ENCODE assay signal across 20 cellular contexts in the genomic region with DNA sequence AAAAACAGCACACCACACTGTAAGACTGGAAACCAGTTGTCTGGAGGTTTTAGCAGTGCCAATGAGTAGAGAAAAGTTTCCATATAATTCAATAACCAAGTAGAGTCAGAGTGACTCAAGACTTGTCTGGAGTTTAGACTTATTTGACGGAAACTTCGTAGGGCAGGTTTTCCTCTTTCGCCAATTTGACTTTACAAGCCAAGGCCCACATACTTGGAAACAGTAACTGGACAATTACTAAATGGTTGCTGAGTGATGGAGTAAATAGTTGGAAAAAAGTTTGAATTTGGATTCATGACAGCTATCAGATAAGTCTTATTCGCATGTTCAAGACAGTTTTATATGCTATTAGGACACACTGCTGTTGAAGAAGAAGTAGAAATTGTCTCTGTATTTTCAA. TPM values are rescaled to one million over a fixed set of nuclear protein-coding genes. Genes with fewer than 3 reads are reported as not detected.
DNase-seq lines count a peak whose midpoint lies in the region; ATAC-seq and TF ChIP-seq lines count a peak whose summit lies in the region.
"Had no signal": no experiment of that assay in that cellular context is flagged by ENCODE, and none has a peak within 500 bp of the region (broad histone marks: within the 10 kb centered on the region; RNA-seq: fewer than 3 reads in every experiment).

No MANE protein-coding gene starts in this region.

- no peak overlapping the region for H3K23ac ChIP-seq in mesendoderm (ENCODE audit: low read length)

- H3K56ac ChIP-seq in mesendoderm (ENCODE audit: low read length) = no peak overlapping the region

- TF ChIP-seq CTCF in right atrium auricular region (IDR thresholded peaks at IDR 0.05) = no peak
- no peak for TF ChIP-seq CTCF in ascending aorta (IDR thresholded peaks at IDR 0.05)
- TF ChIP-seq CTCF in omental fat pad (IDR thresholded peaks at IDR 0.05) = no peak

- in situ Hi-C loops in ACHN (cut with HindIII; ENCODE audit: low pct_ligation_motif_present, low pct_unique_long_range_greater_than_20kb, low sequenced_read_pairs) = no loop called here

- ATAC-seq in left cardiac atrium (peak; percentile 69 to 70), omental fat pad (ENCODE audit: low FRiP score) (peak; percentile 45), GM19035 (IDR thresholded peaks at IDR 0.05; ENCODE audit: unreplicated experiment) (no peak)
- ATAC-seq: K562 had no signal

- H3K79me2 ChIP-seq in mesendoderm (ENCODE audit: control insufficient read depth, insufficient read depth, low read length) = no peaks in the 10 kb centered on the region

- H3K79me1 ChIP-seq in mesendoderm (ENCODE audit: low read length) = no peaks in the 10 kb centered on the region

- H3K9ac ChIP-seq in mesendoderm (ENCODE audit: low read length) = no peak overlapping the region

- DNase-seq in left cardiac atrium (no peak), right atrium auricular region (ENCODE audit: low spot score) (no peak), ascending aorta (ENCODE audit: low spot score in 2 of 2) (no peak), omental fat pad (ENCODE audit: low spot score) (no peak), mesendoderm (no peak), ACHN (no peak), Kasumi-1 (lab: John Stamatoyannopoulos, UW) (no peak)
- DNase-seq: 8988T; Caco-2; CD4-positive, alpha-beta T cell; MV-4-11; NCI-H1694 treated with DMSO at 0.1 percent for 48 hours; NCI-H510A; NCI-H748 treated with DMSO at 0.1 percent for 48 hours; NK-92 treated with Interleukin-12 subunit alpha and Interleukin-12 subunit beta, amount 100 ng/mL, for 24 hours; SHP77 treated with DMSO at 0.1 percent for 48 hours had no signal

- H3K4me2 ChIP-seq in mesendoderm (ENCODE audit: low read length) = no peak overlapping the region

- H3K9me3 ChIP-seq in right atrium auricular region (no peaks in the 10 kb centered on the region), ascending aorta (no peaks in the 10 kb centered on the region)
- H3K9me3 ChIP-seq: Caco-2 had no signal

- H2BK5ac ChIP-seq in mesendoderm (ENCODE audit: low read length) = no peak overlapping the region

- no peak overlapping the region for H3K4ac ChIP-seq in mesendoderm (ENCODE audit: low read depth, low read length)

- H3K4me1 ChIP-seq in right atrium auricular region (peaks cover 0 to 3% of the 10 kb centered on the region in 2 donors), ascending aorta (peaks cover 2 to 23% of the 10 kb centered on the region in 2 donors), mesendoderm (ENCODE audit: control insufficient read depth, low read depth, low read length) (no peaks in the 10 kb centered on the region)
- H3K4me1 ChIP-seq: Caco-2 had no signal

- intact Hi-C loops in left cardiac atrium (cut with DNase I) = no loop called here
- intact Hi-C loops in ascending aorta (cut with DNase I) = loop anchor here (2.0 kb wide), 1 partner anchor 20 kb away; no protein-coding TSS in a partner anchor

- no peaks in the 10 kb centered on the region for H3K27me3 ChIP-seq in right atrium auricular region
- H3K27me3 ChIP-seq in ascending aorta = no peaks in the 10 kb centered on the region
- H3K27me3 ChIP-seq in mesendoderm (ENCODE audit: insufficient read depth, low read length, poor library complexity) = no peaks in the 10 kb centered on the region

- H2AK5ac ChIP-seq in mesendoderm (ENCODE audit: low read length) = no peak overlapping the region

- H3K27ac ChIP-seq in right atrium auricular region (no peak overlapping the region), ascending aorta (peak overlapping the region; percentile 49 to 58), mesendoderm (ENCODE audit: low read depth, low read length) (no peak overlapping the region)

- no peak overlapping the region for H2BK120ac ChIP-seq in mesendoderm (ENCODE audit: low read depth, low read length)

- H3K4me3 ChIP-seq in right atrium auricular region (no peak overlapping the region), ascending aorta (no peak overlapping the region), mesendoderm (ENCODE audit: low read length) (no peak overlapping the region)
- H3K4me3 ChIP-seq: K562 had no signal

- no CpG with 5 or more reads among the region's 4 CpGs for WGBS in mesendoderm (ENCODE audit: extremely low coverage, insufficient coverage, low lambda C conversion rate)

- no peak overlapping the region for H4K5ac ChIP-seq in mesendoderm (ENCODE audit: low read length)

- H4K8ac ChIP-seq in mesendoderm (ENCODE audit: low read depth, low read length) = no peak overlapping the region

- H3K36me3 ChIP-seq in right atrium auricular region = no peaks in the 10 kb centered on the region
- no peaks in the 10 kb centered on the region for H3K36me3 ChIP-seq in ascending aorta
- H3K36me3 ChIP-seq in mesendoderm (ENCODE audit: control insufficient read depth, insufficient read depth, low read length) = no peaks in the 10 kb centered on the region

- H2BK15ac ChIP-seq in mesendoderm (replicated peaks; ENCODE audit: low read depth) = no peak overlapping the region

- H3K18ac ChIP-seq in mesendoderm (ENCODE audit: low read length) = no peak overlapping the region

RNA-seq across cellular contexts. Expression of a gene that starts 48.1 kb away (rescaled TPM):
- total RNA-seq in left cardiac atrium (not detected), right atrium auricular region (not detected), ascending aorta (not detected), omental fat pad (under 1 TPM in 1 of 4 donors, not detected in 3; 0.19 TPM)
- not detected for polyA plus RNA-seq in mesendoderm (2013, experiment 1 of 2)
- 0.01 TPM for polyA plus RNA-seq in mesendoderm (2013, experiment 2 of 2)
- total RNA-seq: Caco-2; CD4-positive, alpha-beta T cell; H1; K562 had no signal
- polyA plus RNA-seq: BJ, H1, K562 had no signal

RNA-seq across cellular contexts. Expression of a gene that starts 48.9 kb away (rescaled TPM):
- 1 to 10 TPM; 3.9 to 6.9 TPM for total RNA-seq in left cardiac atrium
- total RNA-seq in right atrium auricular region = 1 to 10 TPM; 3.4 to 5.5 TPM
- total RNA-seq in ascending aorta = 4.5 TPM
- total RNA-seq in omental fat pad = 10 to 100 TPM; 10.9 to 60.8 (median 19.3) TPM
- polyA plus RNA-seq in mesendoderm (2013, experiment 1 of 2) = 14.2 TPM
- polyA plus RNA-seq in mesendoderm (2013, experiment 2 of 2) = 14.1 TPM

RNA-seq across cellular contexts. Expression of a gene that starts 57.7 kb away (rescaled TPM):
- total RNA-seq in left cardiac atrium (not detected), right atrium auricular region (not detected), ascending aorta (not detected), omental fat pad (under 1 TPM in 2 of 4 donors, not detected in 2; 0.95 to 0.96 TPM)
- not detected for polyA plus RNA-seq in mesendoderm (2013, experiment 1 of 2)
- polyA plus RNA-seq in mesendoderm (2013, experiment 2 of 2) = not detected
- total RNA-seq: Caco-2; CD4-positive, alpha-beta T cell; H1; K562 had no signal
- polyA plus RNA-seq: BJ had no signal

Comparison
In these comparisons a context has a peak if more than half of its experiments do, and no peak if none do; other contexts are left out.
1. H3K27ac ChIP-seq: peak in ascending aorta (2 of 2); none in right atrium auricular region (0 of 2) and mesendoderm (single experiment).